In the genomic region with DNA sequence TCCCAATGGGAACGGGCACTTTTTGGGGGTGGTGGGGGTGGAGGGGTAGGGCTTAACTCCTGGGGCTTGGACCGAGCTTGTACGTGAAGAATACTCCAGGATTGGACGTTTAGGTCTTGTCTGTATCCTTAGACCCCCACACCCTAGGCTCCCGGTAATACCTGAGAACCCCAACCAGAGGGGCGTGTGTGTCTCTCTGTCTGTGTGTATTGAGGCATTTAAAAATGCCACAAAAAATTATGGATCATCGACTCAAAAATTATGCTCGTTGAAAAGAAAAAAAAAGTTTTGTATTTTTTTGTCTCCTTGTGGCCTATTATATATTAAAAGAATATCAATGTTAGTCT, we compare ENCODE assay signal across 8 cellular contexts. TPM values are rescaled to one million over a fixed set of nuclear protein-coding genes. Genes with fewer than 3 reads are reported as not detected.
DNase-seq lines count a peak whose midpoint lies in the region; FAIRE-seq and TF ChIP-seq lines count a peak whose summit lies in the region.

No MANE protein-coding gene starts in this region.

- H4K8ac ChIP-seq in mesendoderm (ENCODE audit: low read depth, low read length), result no peak overlapping the region

- H3K4me1 ChIP-seq in mesendoderm (ENCODE audit: control insufficient read depth, low read depth, low read length), result peaks cover 18% of the 10 kb centered on the region

- in situ Hi-C loops in astrocyte of the cerebellum (cut with HindIII; ENCODE audit: low sequenced_read_pairs), result no loop called here

- DNase-seq in HFF-Myc (ENCODE audit: extremely low read depth, low read depth), result no peak
- no peak for DNase-seq in astrocyte of the cerebellum (ENCODE audit: low read depth)
- no peak for DNase-seq in mesendoderm
- DNase-seq in islet precursor cell, result no peak
- no peak for DNase-seq in HUDEP-2 (lab: John Stamatoyannopoulos, UW; ENCODE audit: unreplicated experiment in 76 of 76)
- DNase-seq in NCI-H82 (lab: John Stamatoyannopoulos, UW), result no peak
- DNase-seq in stimulated activated CD4-positive, alpha-beta T cell treated with anti-CD3 and anti-CD28 coated beads, Interleukin-12 subunit alpha, Interleukin-12 subunit beta, amount 100 ng/mL, for 4 hours, result no peak

- TF ChIP-seq CTCF in HFF-Myc (IDR thresholded peaks at IDR 0.05; ENCODE audit: low read depth, low read length, missing control alignments) (no peak), astrocyte of the cerebellum (IDR thresholded peaks at IDR 0.05; ENCODE audit: low read depth, low read length, missing control alignments) (no peak)

- H3K27ac ChIP-seq in mesendoderm (ENCODE audit: low read depth, low read length), result no peak overlapping the region

- no peak overlapping the region for H2BK15ac ChIP-seq in mesendoderm (replicated peaks; ENCODE audit: low read depth)

- H3K4me3 ChIP-seq in HFF-Myc (replicated peaks; ENCODE audit: low read depth, low read length) (peak overlapping the region; percentile 69), astrocyte of the cerebellum (ENCODE audit: low read depth, low read length) (peak overlapping the region; percentile 75), mesendoderm (ENCODE audit: low read length) (peak overlapping the region; percentile 85)

- peak overlapping the region; percentile 53 for H3K4me2 ChIP-seq in mesendoderm (ENCODE audit: low read length)

- H3K27me3 ChIP-seq in mesendoderm (ENCODE audit: insufficient read depth, low read length, poor library complexity), result no peaks in the 10 kb centered on the region

- H3K4ac ChIP-seq in mesendoderm (ENCODE audit: low read depth, low read length), result no peak overlapping the region

- H3K79me1 ChIP-seq in mesendoderm (ENCODE audit: low read length), result peaks cover 9% of the 10 kb centered on the region

- peaks cover 26% of the 10 kb centered on the region for H3K79me2 ChIP-seq in mesendoderm (ENCODE audit: control insufficient read depth, insufficient read depth, low read length)

- no peak overlapping the region for H4K5ac ChIP-seq in mesendoderm (ENCODE audit: low read length)

- H2AK5ac ChIP-seq in mesendoderm (ENCODE audit: low read length), result no peak overlapping the region

- no peak overlapping the region for H2BK5ac ChIP-seq in mesendoderm (ENCODE audit: low read length)

- FAIRE-seq in A204.1 (lab: Jason Lieb, UNC), result peak; percentile 3

- H3K23ac ChIP-seq in mesendoderm (ENCODE audit: low read length), result no peak overlapping the region

- H2BK120ac ChIP-seq in mesendoderm (ENCODE audit: low read depth, low read length), result no peak overlapping the region

- H3K9ac ChIP-seq in mesendoderm (ENCODE audit: low read length), result peak overlapping the region; percentile 90

- WGBS in mesendoderm (ENCODE audit: extremely low coverage, insufficient coverage, low lambda C conversion rate), result no CpG with 5 or more reads among the region's 8 CpGs

- no peaks in the 10 kb centered on the region for H3K36me3 ChIP-seq in mesendoderm (ENCODE audit: control insufficient read depth, insufficient read depth, low read length)

- peak overlapping the region; percentile 95 for H3K56ac ChIP-seq in mesendoderm (ENCODE audit: low read length)

- peak overlapping the region; percentile 51 for H3K18ac ChIP-seq in mesendoderm (ENCODE audit: low read length)

RNA-seq across cellular contexts. Expression of gene PPFIBP1, which starts 0.5 kb away (rescaled TPM):
- 24.7 TPM for polyA plus RNA-seq in mesendoderm (2013, experiment 1 of 2)
- 24.3 TPM for polyA plus RNA-seq in mesendoderm (2013, experiment 2 of 2)
